In genomic region chr9:132301521-132301920, GRCh38 we compare ENCODE assay signal across 17 cellular contexts. TPM values are rescaled to one million over a fixed set of nuclear protein-coding genes. Genes with fewer than 3 reads are reported as not detected.
DNase-seq lines count a peak whose midpoint lies in the region; ATAC-seq and TF ChIP-seq lines count a peak whose summit lies in the region.
"Had no signal": no experiment of that assay in that cellular context is flagged by ENCODE, and none has a peak within 500 bp of the region (broad histone marks: within the 10 kb centered on the region; RNA-seq: fewer than 3 reads in every experiment).

No MANE protein-coding gene starts in this region.

- no peak overlapping the region for H3K4me2 ChIP-seq in neuronal stem cell (ENCODE audit: insufficient read depth, low read length, poor library complexity, severe bottlenecking)
- H3K4me2 ChIP-seq: KMS-11 had no signal

- H3K79me1 ChIP-seq in neuronal stem cell (ENCODE audit: low read depth, low read length): peaks cover 1% of the 10 kb centered on the region

- no peak overlapping the region for H3K4me3 Mint-ChIP-seq in activated naive CD8-positive, alpha-beta T cell
- H3K4me3 Mint-ChIP-seq in activated naive CD8-positive, alpha-beta T cell treated with anti-CD3 and anti-CD28 coated beads, Interleukin-2, amount 50 U/mL, for 24 hours: no peak overlapping the region
- no peak overlapping the region for H3K4me3 Mint-ChIP-seq in endothelial cell (ENCODE audit: unreplicated experiment)
- no peak overlapping the region for H3K4me3 Mint-ChIP-seq in stimulated activated naive B cell treated with anti-CD40 and anti-IgM and Interleukin-4, amounts not matched to agents 10 μg/mL and 1 μg/mL and 100 μg/mL, for 72 hours
- H3K4me3 Mint-ChIP-seq: B cell had no signal

- H3K4me3 ChIP-seq in WERI-Rb-1 (ENCODE audit: low read depth, low read length) (no peak overlapping the region), neuronal stem cell (ENCODE audit: low read length in 2 of 2) (no peak overlapping the region), suprapubic skin (no peak overlapping the region)

- peak overlapping the region; percentile 39; the same call in 1 of the 2 replicates for H3K27ac ChIP-seq in WERI-Rb-1
- no peak overlapping the region for H3K27ac ChIP-seq in neuronal stem cell (replicated peaks; ENCODE audit: low read length)
- H3K27ac ChIP-seq in suprapubic skin: no peak overlapping the region
- H3K27ac ChIP-seq: KMS-11, RWPE1 had no signal

- peaks cover 13% of the 10 kb centered on the region for H3K4me1 Mint-ChIP-seq in activated naive CD8-positive, alpha-beta T cell (ENCODE audit: low read depth)
- H3K4me1 Mint-ChIP-seq in activated naive CD8-positive, alpha-beta T cell treated with anti-CD3 and anti-CD28 coated beads, Interleukin-2, amount 50 U/mL, for 24 hours: peaks cover 19% of the 10 kb centered on the region
- H3K4me1 Mint-ChIP-seq in endothelial cell (ENCODE audit: unreplicated experiment): peaks cover 23% of the 10 kb centered on the region
- H3K4me1 Mint-ChIP-seq in stimulated activated naive B cell treated with anti-CD40 and anti-IgM and Interleukin-4, amounts not matched to agents 10 μg/mL and 1 μg/mL and 100 μg/mL, for 72 hours: peaks cover 0 to 3% of the 10 kb centered on the region in 2 donors
- H3K4me1 Mint-ChIP-seq: B cell had no signal

- no peak overlapping the region for H3K14ac ChIP-seq in neuronal stem cell (ENCODE audit: low read length)

- H2BK12ac ChIP-seq in neuronal stem cell (ENCODE audit: low read length): no peak overlapping the region

- H3K4me1 ChIP-seq in neuronal stem cell (ENCODE audit: control insufficient read depth in 2 of 2, insufficient read depth in 1 of 2, low read depth in 1 of 2, low read length in 2 of 2) (no peaks in the 10 kb centered on the region), suprapubic skin (no peaks in the 10 kb centered on the region)

- peak overlapping the region; percentile 16 for H3K27ac Mint-ChIP-seq in activated naive CD8-positive, alpha-beta T cell
- no peak overlapping the region for H3K27ac Mint-ChIP-seq in activated naive CD8-positive, alpha-beta T cell treated with anti-CD3 and anti-CD28 coated beads, Interleukin-2, amount 50 U/mL, for 24 hours
- peak overlapping the region; percentile 42 for H3K27ac Mint-ChIP-seq in endothelial cell (ENCODE audit: unreplicated experiment)
- no peak overlapping the region for H3K27ac Mint-ChIP-seq in stimulated activated naive B cell treated with anti-CD40 and anti-IgM and Interleukin-4, amounts not matched to agents 10 μg/mL and 1 μg/mL and 100 μg/mL, for 72 hours
- H3K27ac Mint-ChIP-seq: B cell had no signal

- H3K23ac ChIP-seq in neuronal stem cell (ENCODE audit: low read depth, low read length, poor library complexity): no peak overlapping the region

- no peak overlapping the region for H2BK5ac ChIP-seq in neuronal stem cell (ENCODE audit: low read length)

- H3K9me3 ChIP-seq in WERI-Rb-1 (ENCODE audit: severe bottlenecking): no peaks in the 10 kb centered on the region
- H3K9me3 ChIP-seq in neuronal stem cell (replicated peaks in 1 of 2; ENCODE audit: control insufficient read depth in 2 of 2, insufficient read depth in 1 of 2, low read depth in 1 of 2, low read length in 2 of 2): no peaks in the 10 kb centered on the region
- no peaks in the 10 kb centered on the region for H3K9me3 ChIP-seq in suprapubic skin

- H2BK15ac ChIP-seq in neuronal stem cell (ENCODE audit: low read length): no peak overlapping the region

- no peak for ATAC-seq in activated naive CD8-positive, alpha-beta T cell treated with anti-CD3 and anti-CD28 coated beads, Interleukin-2, amount 50 U/mL, for 24 hours
- ATAC-seq in stimulated activated naive B cell treated with anti-CD40 and anti-IgM and Interleukin-4, amounts not matched to agents 10 μg/mL and 1 μg/mL and 100 μg/mL, for 72 hours (replicated peaks): no peak
- ATAC-seq: PC-3 had no signal

- TF ChIP-seq POLR2A in suprapubic skin (IDR thresholded peaks at IDR 0.05): no peak

- H4K8ac ChIP-seq in neuronal stem cell (ENCODE audit: low read depth, low read length): no peak overlapping the region

- H3K27me3 Mint-ChIP-seq in activated naive CD8-positive, alpha-beta T cell: no peaks in the 10 kb centered on the region
- no peaks in the 10 kb centered on the region for H3K27me3 Mint-ChIP-seq in activated naive CD8-positive, alpha-beta T cell treated with anti-CD3 and anti-CD28 coated beads, Interleukin-2, amount 50 U/mL, for 24 hours
- no peaks in the 10 kb centered on the region for H3K27me3 Mint-ChIP-seq in endothelial cell (ENCODE audit: unreplicated experiment)
- H3K27me3 Mint-ChIP-seq in stimulated activated naive B cell treated with anti-CD40 and anti-IgM and Interleukin-4, amounts not matched to agents 10 μg/mL and 1 μg/mL and 100 μg/mL, for 72 hours: no peaks in the 10 kb centered on the region
- H3K27me3 Mint-ChIP-seq: B cell had no signal

- TF ChIP-seq EP300 in suprapubic skin (IDR thresholded peaks at IDR 0.05): no peak

- no peak overlapping the region for H4K91ac ChIP-seq in neuronal stem cell (ENCODE audit: low read depth, low read length, poor library complexity)

- no peak overlapping the region for H3K18ac ChIP-seq in neuronal stem cell (ENCODE audit: low read length)

- no peak overlapping the region for H3K9ac ChIP-seq in neuronal stem cell (ENCODE audit: low read depth, low read length, poor library complexity)
- H3K9ac ChIP-seq: KMS-11 had no signal

- H2AFZ ChIP-seq in neuronal stem cell (ENCODE audit: low read length): no peak overlapping the region

- no peak overlapping the region for H2AK5ac ChIP-seq in neuronal stem cell (ENCODE audit: low read depth, low read length)

- H3K36me3 ChIP-seq in WERI-Rb-1: peaks cover 74% of the 10 kb centered on the region
- peaks cover 9 to 90% of the 10 kb centered on the region in 2 donors for H3K36me3 ChIP-seq in neuronal stem cell (replicated peaks in 1 of 2; ENCODE audit: control insufficient read depth in 2 of 2, insufficient read depth in 2 of 2, low read length in 2 of 2)
- H3K36me3 ChIP-seq in suprapubic skin: peaks cover 90% of the 10 kb centered on the region

- no peaks in the 10 kb centered on the region for H3K27me3 ChIP-seq in WERI-Rb-1 (ENCODE audit: insufficient read depth, low read depth, severe bottlenecking)
- H3K27me3 ChIP-seq in neuronal stem cell (ENCODE audit: control insufficient read depth in 3 of 3, insufficient read depth in 3 of 3, low read depth in 1 of 3, low read length in 3 of 3): no peaks in the 10 kb centered on the region
- no peaks in the 10 kb centered on the region for H3K27me3 ChIP-seq in suprapubic skin

- peaks cover 6% of the 10 kb centered on the region for H3K36me3 Mint-ChIP-seq in activated naive CD8-positive, alpha-beta T cell
- H3K36me3 Mint-ChIP-seq in activated naive CD8-positive, alpha-beta T cell treated with anti-CD3 and anti-CD28 coated beads, Interleukin-2, amount 50 U/mL, for 24 hours (ENCODE audit: low read depth): peaks cover 52% of the 10 kb centered on the region
- H3K36me3 Mint-ChIP-seq in endothelial cell (ENCODE audit: low read depth, unreplicated experiment): peaks cover 58% of the 10 kb centered on the region
- H3K36me3 Mint-ChIP-seq in stimulated activated naive B cell treated with anti-CD40 and anti-IgM and Interleukin-4, amounts not matched to agents 10 μg/mL and 1 μg/mL and 100 μg/mL, for 72 hours: peaks cover 29 to 54% of the 10 kb centered on the region in 2 donors

- no peak for DNase-seq in activated naive CD8-positive, alpha-beta T cell treated with anti-CD3 and anti-CD28 coated beads, Interleukin-2, amount 50 U/mL, for 24 hours
- DNase-seq in WERI-Rb-1: no peak
- no peak for DNase-seq in endothelial cell (ENCODE audit: low spot score)
- no peak for DNase-seq in neuronal stem cell (ENCODE audit: low spot score)
- DNase-seq in stimulated activated naive B cell treated with anti-CD40 and anti-IgM and Interleukin-4, amounts not matched to agents 10 μg/mL and 1 μg/mL and 100 μg/mL, for 72 hours: no peak
- no peak for DNase-seq in suprapubic skin (ENCODE audit: low spot score in 2 of 2)
- DNase-seq: DND-41, H7, NCI-H1417, NCI-H187, NCI-H2107, PC-3, SIG-M5 had no signal

- H2BK120ac ChIP-seq in neuronal stem cell (ENCODE audit: low read depth, low read length): no peak overlapping the region

- H3K4ac ChIP-seq in neuronal stem cell (ENCODE audit: low read length): no peak overlapping the region

- TF ChIP-seq CTCF in WERI-Rb-1 (IDR thresholded peaks at IDR 0.05; ENCODE audit: low read depth, low read length) (no peak), endothelial cell (IDR thresholded peaks at IDR 0.05; ENCODE audit: unreplicated experiment) (no peak), suprapubic skin (IDR thresholded peaks at IDR 0.05) (no peak)

- WGBS in neuronal stem cell (ENCODE audit: extremely low coverage in 2 of 2, insufficient read length in 2 of 2, insufficient replicate concordance in 1 of 2), 2 donors: no CpG with 5 or more reads among the region's 6 CpGs
- WGBS in suprapubic skin: 95% methylated on average over 6 of the region's 6 CpGs

- no peaks in the 10 kb centered on the region for H3K9me3 Mint-ChIP-seq in activated naive CD8-positive, alpha-beta T cell (ENCODE audit: low read depth)
- no peaks in the 10 kb centered on the region for H3K9me3 Mint-ChIP-seq in activated naive CD8-positive, alpha-beta T cell treated with anti-CD3 and anti-CD28 coated beads, Interleukin-2, amount 50 U/mL, for 24 hours
- H3K9me3 Mint-ChIP-seq in endothelial cell (ENCODE audit: unreplicated experiment): no peaks in the 10 kb centered on the region
- H3K9me3 Mint-ChIP-seq in stimulated activated naive B cell treated with anti-CD40 and anti-IgM and Interleukin-4, amounts not matched to agents 10 μg/mL and 1 μg/mL and 100 μg/mL, for 72 hours: no peaks in the 10 kb centered on the region

RNA-seq across cellular contexts. Expression of gene SETX, which starts 53.3 kb away (rescaled TPM):
- total RNA-seq in endothelial cell (ENCODE audit: unreplicated experiment) (169 TPM), suprapubic skin (10 to 100 TPM; 28.8 to 67.9 (median 39.7) TPM)
- 9.3 TPM for polyA plus RNA-seq in neuronal stem cell (2013, experiment 1 of 2)
- 9.6 TPM for polyA plus RNA-seq in neuronal stem cell (2013, experiment 2 of 2)

Comparison
In these comparisons a context has a peak if more than half of its experiments do, and no peak if none do; other contexts are left out.
1. H3K27ac Mint-ChIP-seq: peak in activated naive CD8-positive, alpha-beta T cell (single experiment) and endothelial cell (single experiment); none in activated naive CD8-positive, alpha-beta T cell treated with anti-CD3 and anti-CD28 coated beads, Interleukin-2, amount 50 U/mL, for 24 hours (single experiment) and stimulated activated naive B cell treated with anti-CD40 and anti-IgM and Interleukin-4, amounts not matched to agents 10 μg/mL and 1 μg/mL and 100 μg/mL, for 72 hours (single experiment).